Comparison of ENCODE assay signal across 16 cellular contexts in genomic region chr5:127506616-127507015, GRCh38. TPM values are rescaled to one million over a fixed set of nuclear protein-coding genes. Genes with fewer than 3 reads are reported as not detected.
A peak's percentile ranks its signal among the peaks of the same experiment; 100 is the strongest.
DNase-seq lines count a peak whose midpoint lies in the region; ATAC-seq, FAIRE-seq and TF ChIP-seq lines count a peak whose summit lies in the region.
"Had no signal": no experiment of that assay in that cellular context is flagged by ENCODE, and none has a peak within 500 bp of the region (broad histone marks: within the 10 kb centered on the region; RNA-seq: fewer than 3 reads in every experiment).

No MANE protein-coding gene starts in this region.

- ATAC-seq in HepG2 (no peak; the same call in 2 of the 3 replicates), right lobe of liver (no peak)
- peak; percentile 16 for ATAC-seq in stimulated activated effector memory CD8-positive, alpha-beta T cell treated with anti-CD3 and anti-CD28 coated beads, Interleukin-12 subunit alpha, Interleukin-12 subunit beta, amount 100 ng/mL, for 72 hours

- no TSS peak for BruUV-seq in HepG2 (replicated peaks; lab: Mats Ljungman, UMichigan)
- no TSS peak for BruUV-seq in MCF 10A (replicated peaks; lab: Mats Ljungman, UMichigan)

- no peaks in the 10 kb centered on the region for H3K4me1 Mint-ChIP-seq in stimulated activated effector memory CD8-positive, alpha-beta T cell treated with anti-CD3 and anti-CD28 coated beads, Interleukin-12 subunit alpha, Interleukin-12 subunit beta, amount 100 ng/mL, for 72 hours
- no peaks in the 10 kb centered on the region for H3K4me1 Mint-ChIP-seq in MCF 10A (ENCODE audit: insufficient read depth, unreplicated experiment)
- H3K4me1 Mint-ChIP-seq: CD8-positive, alpha-beta memory T cell; IgD-negative memory B cell had no signal

- WGBS in HepG2 (ENCODE audit: low lambda C conversion rate) = 31% methylated on average over 6 of the region's 6 CpGs
- WGBS in right lobe of liver (ENCODE audit: insufficient coverage, low coverage, low lambda C conversion rate, missing lambda C conversion rate) = 94% methylated on average over 6 of the region's 6 CpGs

- CTCF ChIA-PET in HepG2 (lab: Yijun Ruan, JAX; ENCODE audit: low intra/inter-chr PET ratio, low total read pairs) = no interaction called here
- CTCF ChIA-PET in MCF 10A (lab: Yijun Ruan, JAX) = interaction anchor here (0.9 to 2.6 kb wide), 2 partner anchors 10 to 14 kb away, joined by 3 to 27 read pairs; no protein-coding TSS in a partner anchor

- TF ChIP-seq RAD21 in HepG2 (CRISPR knock-in tag; IDR thresholded peaks at IDR 0.05) = no peak

- in situ Hi-C loops in HepG2 (cut with HindIII; ENCODE audit: extremely low pct_ligation_motif_present, low pct_unique_long_range_greater_than_20kb) = no loop called here

- TF ChIP-seq POLR2A in HepG2 (IDR thresholded peaks at IDR 0.05; ENCODE audit: insufficient read depth in 1 of 2, low read depth in 2 of 2, low read length in 2 of 2) (no peak), right lobe of liver (IDR thresholded peaks at IDR 0.05) (no peak)

- H3K27me3 ChIP-seq in HepG2 (ENCODE audit: control insufficient read depth in 1 of 2, insufficient read depth in 2 of 2, low read length in 2 of 2) = no peaks in the 10 kb centered on the region; a peak in 2 of 5 replicates
- H3K27me3 ChIP-seq in right lobe of liver = no peaks in the 10 kb centered on the region
- peaks cover 3% of the 10 kb centered on the region for H3K27me3 ChIP-seq in bronchial epithelial cell (ENCODE audit: control insufficient read depth, insufficient read depth, low read length)
- H3K27me3 ChIP-seq: BLaER1 had no signal

- peaks cover 47% of the 10 kb centered on the region for H3K27me3 Mint-ChIP-seq in MCF 10A (ENCODE audit: insufficient read depth, unreplicated experiment)

- no peaks in the 10 kb centered on the region for H3K36me3 Mint-ChIP-seq in stimulated activated effector memory CD8-positive, alpha-beta T cell treated with anti-CD3 and anti-CD28 coated beads, Interleukin-12 subunit alpha, Interleukin-12 subunit beta, amount 100 ng/mL, for 72 hours
- no peaks in the 10 kb centered on the region for H3K36me3 Mint-ChIP-seq in MCF 10A (ENCODE audit: insufficient read depth, unreplicated experiment)
- H3K36me3 Mint-ChIP-seq: IgD-negative memory B cell had no signal

- no peak overlapping the region for H3K4me3 ChIP-seq in HepG2 (replicated peaks in 1 of 3; ENCODE audit: insufficient read depth in 1 of 3, low read depth in 2 of 3, low read length in 3 of 3)
- no peak overlapping the region for H3K4me3 ChIP-seq in right lobe of liver
- H3K4me3 ChIP-seq in bronchial epithelial cell (ENCODE audit: low read depth, low read length) = no peak overlapping the region
- H3K4me3 ChIP-seq: BLaER1, GM23248, HAP-1 had no signal

- no peaks in the 10 kb centered on the region for H3K9me3 ChIP-seq in HepG2 (ENCODE audit: low read length)
- H3K9me3 ChIP-seq in right lobe of liver = no peaks in the 10 kb centered on the region
- H3K9me3 ChIP-seq: BLaER1, Caco-2, HAP-1 had no signal

- H3K9ac ChIP-seq in HepG2 (ENCODE audit: insufficient read depth, low read depth, low read length) = no peak overlapping the region
- H3K9ac ChIP-seq: BLaER1, GM23248 had no signal

- no peak overlapping the region for H3K4me2 ChIP-seq in HepG2 (ENCODE audit: low read depth, low read length)
- H3K4me2 ChIP-seq: BLaER1 had no signal

- no peak overlapping the region for H2AFZ ChIP-seq in HepG2 (ENCODE audit: low read length)
- H2AFZ ChIP-seq: GM23248 had no signal

- H3K27ac Mint-ChIP-seq in stimulated activated effector memory CD8-positive, alpha-beta T cell treated with anti-CD3 and anti-CD28 coated beads, Interleukin-12 subunit alpha, Interleukin-12 subunit beta, amount 100 ng/mL, for 72 hours = no peak overlapping the region
- no peak overlapping the region for H3K27ac Mint-ChIP-seq in MCF 10A (ENCODE audit: low read depth, unreplicated experiment)
- H3K27ac Mint-ChIP-seq: CD8-positive, alpha-beta memory T cell; IgD-negative memory B cell had no signal

- no peak for TF ChIP-seq CTCF in HepG2 (CRISPR knock-in tag; IDR thresholded peaks at IDR 0.05)
- no peak for TF ChIP-seq CTCF in right lobe of liver (IDR thresholded peaks at IDR 0.05)
- no peak for TF ChIP-seq CTCF in bronchial epithelial cell (IDR thresholded peaks at IDR 0.05; ENCODE audit: insufficient read depth, low read length, severe bottlenecking)
- no peak for TF ChIP-seq CTCF in MCF 10A (IDR thresholded peaks at IDR 0.05; ENCODE audit: unreplicated experiment)

- no peak for FAIRE-seq in HepG2 (lab: Jason Lieb, UNC)
- FAIRE-seq in bronchial epithelial cell (lab: Jason Lieb, UNC) = peak; percentile 66
- FAIRE-seq: GM18507 had no signal

- no peak for TF ChIP-seq EP300 in HepG2 (IDR thresholded peaks at IDR 0.05; ENCODE audit: low read depth in 2 of 2, low read length in 2 of 2)
- no peak for TF ChIP-seq EP300 in HepG2 (CRISPR knock-in tag; IDR thresholded peaks at IDR 0.05; ENCODE audit: borderline replicate concordance)

- H3K79me2 ChIP-seq in HepG2 (ENCODE audit: insufficient read depth, low read length) = no peaks in the 10 kb centered on the region

- H4K20me1 ChIP-seq in HepG2 (ENCODE audit: insufficient read depth, low read length) = no peaks in the 10 kb centered on the region
- H4K20me1 ChIP-seq: BLaER1 had no signal

- intact Hi-C loops in HepG2 (cut with micrococcal nuclease; ENCODE audit: unreplicated experiment) (no loop called here), right lobe of liver (cut with DNase I) (no loop called here), MCF 10A (cut with micrococcal nuclease) (no loop called here)

- no peak overlapping the region for H3K4me3 Mint-ChIP-seq in stimulated activated effector memory CD8-positive, alpha-beta T cell treated with anti-CD3 and anti-CD28 coated beads, Interleukin-12 subunit alpha, Interleukin-12 subunit beta, amount 100 ng/mL, for 72 hours
- H3K4me3 Mint-ChIP-seq in MCF 10A (ENCODE audit: unreplicated experiment) = no peak overlapping the region
- H3K4me3 Mint-ChIP-seq: CD8-positive, alpha-beta memory T cell; IgD-negative memory B cell had no signal

- H3K36me3 ChIP-seq in HepG2 (replicated peaks in 1 of 2; ENCODE audit: control insufficient read depth in 1 of 2, insufficient read depth in 2 of 2, low read length in 2 of 2) (no peaks in the 10 kb centered on the region), right lobe of liver (no peaks in the 10 kb centered on the region), bronchial epithelial cell (ENCODE audit: control insufficient read depth, insufficient read depth, low read length) (no peaks in the 10 kb centered on the region)
- H3K36me3 ChIP-seq: BLaER1, HAP-1 had no signal

- POLR2A ChIA-PET in HepG2 (lab: Yijun Ruan, JAX) = no interaction called here
- POLR2A ChIA-PET in MCF 10A (lab: Yijun Ruan, JAX) = interaction anchor here (0.6 to 3.4 kb wide), 2 partner anchors 11 to 767 kb away, joined by 3 to 16 read pairs; partner anchors contain the start of gene PRRC1

- no peak overlapping the region for H3K27ac ChIP-seq in HepG2 (ENCODE audit: extremely low read length, insufficient read depth, low read length)
- no peak overlapping the region for H3K27ac ChIP-seq in right lobe of liver
- H3K27ac ChIP-seq: BLaER1, GM23248 had no signal

- no peak for DNase-seq in HepG2 (ENCODE audit: low spot score)
- DNase-seq in right lobe of liver = no peak
- DNase-seq in bronchial epithelial cell (ENCODE audit: low read depth) = no peak
- DNase-seq in iPS-NIHi11 (ENCODE audit: low spot score) = peak; percentile 8
- DNase-seq in stimulated activated effector memory CD8-positive, alpha-beta T cell treated with anti-CD3 and anti-CD28 coated beads, Interleukin-12 subunit alpha, Interleukin-12 subunit beta, amount 100 ng/mL, for 72 hours (ENCODE audit: low spot score in 2 of 2) = no peak
- no peak for DNase-seq in DMS53 (lab: John Stamatoyannopoulos, UW)
- DNase-seq in MCF 10A (ENCODE audit: unreplicated experiment) = no peak
- no peak for DNase-seq in mesenteric fat pad (ENCODE audit: low spot score)
- DNase-seq: 8988T; Caco-2; CD8-positive, alpha-beta memory T cell; GM23248 had no signal

- no peaks in the 10 kb centered on the region for H3K9me3 Mint-ChIP-seq in stimulated activated effector memory CD8-positive, alpha-beta T cell treated with anti-CD3 and anti-CD28 coated beads, Interleukin-12 subunit alpha, Interleukin-12 subunit beta, amount 100 ng/mL, for 72 hours
- H3K9me3 Mint-ChIP-seq in MCF 10A (ENCODE audit: unreplicated experiment) = no peaks in the 10 kb centered on the region
- H3K9me3 Mint-ChIP-seq: CD8-positive, alpha-beta memory T cell; IgD-negative memory B cell had no signal

- H3K4me1 ChIP-seq in HepG2 (ENCODE audit: insufficient read depth, low read length) (no peaks in the 10 kb centered on the region), right lobe of liver (no peaks in the 10 kb centered on the region)
- H3K4me1 ChIP-seq: BLaER1, Caco-2, HAP-1 had no signal

TF ChIP-seq in HepG2, 621 proteins besides CTCF, POLR2A, EP300 and RAD21 (continues in another document):
- TF ChIP-seq TCF12 (IDR thresholded peaks at IDR 0.05) (no peak), TCF12 (CRISPR knock-in tag; IDR thresholded peaks at IDR 0.05) (no peak)

RNA-seq across cellular contexts. Expression of gene PRRC1, which starts 10.8 kb away (rescaled TPM):
- total RNA-seq in HepG2 (2016; rRNA removed; fragmentation: Illumina TruSeq; extraction: Trizol) (51.9 and 86.7 TPM in 2 replicates), right lobe of liver (10 to 100 TPM; 18.5 to 36.9 (median 31.4) TPM), bronchial epithelial cell (43.7 and 47.0 TPM in 2 replicates), MCF 10A (2022) (109 and 121 TPM in 2 replicates), mesenteric fat pad (47.5 TPM)
- total RNA-seq in HepG2 (2016; cell fraction: cytosol; rRNA removed; fragmentation: Illumina TruSeq; extraction: Trizol; ENCODE audit: low read depth) = 6.9 and 8.1 TPM in 2 replicates
- 54.9 and 90.6 TPM in 2 replicates for total RNA-seq in HepG2 (2016; cell fraction: insoluble cytoplasmic fraction; rRNA removed; fragmentation: Illumina TruSeq; extraction: Trizol)
- total RNA-seq in HepG2 (2016; cell fraction: membrane; rRNA removed; fragmentation: Illumina TruSeq; extraction: Trizol) = 21.7 and 24.5 TPM in 2 replicates
- total RNA-seq in HepG2 (2016; cell fraction: nucleus; rRNA removed; fragmentation: Illumina TruSeq; extraction: Trizol) = 52.8 and 60.1 TPM in 2 replicates
- 35.6 and 48.5 TPM in 2 replicates for polyA plus RNA-seq in HepG2 (2011; rRNA removed)
- 30.9 and 35.4 TPM in 2 replicates for polyA plus RNA-seq in HepG2 (2011; cell fraction: cytosol; rRNA removed)
- 30.6 and 35.0 TPM in 2 replicates for polyA plus RNA-seq in HepG2 (2011; cell fraction: nucleus; rRNA removed)
- 33.3 and 37.5 TPM in 2 replicates for polyA plus RNA-seq in HepG2 (2012)
- 4.3 and 4.4 TPM in 2 replicates for polyA plus RNA-seq in HepG2 (2016; cell fraction: cytosol; fragmentation: Illumina TruSeq; extraction: Trizol; ENCODE audit: low read depth)
- 82.0 and 92.5 TPM in 2 replicates for polyA plus RNA-seq in HepG2 (2016; cell fraction: insoluble cytoplasmic fraction; fragmentation: Illumina TruSeq; extraction: Trizol; ENCODE audit: low read depth)
- polyA plus RNA-seq in HepG2 (2016; cell fraction: membrane; fragmentation: Illumina TruSeq; extraction: Trizol; ENCODE audit: low read depth) = 10.4 and 12.0 TPM in 2 replicates
- 56.8 and 58.4 TPM in 2 replicates for polyA plus RNA-seq in HepG2 (2016; cell fraction: nucleus; fragmentation: Illumina TruSeq; extraction: Trizol; ENCODE audit: insufficient read depth, low read depth)
- polyA minus RNA-seq in HepG2 (2011; rRNA and poly(A)+ RNA removed; ENCODE audit: low replicate concordance) = 104 and 160 TPM in 2 replicates
- 50.1 and 53.5 TPM in 2 replicates for polyA minus RNA-seq in HepG2 (2011; cell fraction: cytosol; rRNA and poly(A)+ RNA removed)
- 87.8 and 115 TPM in 2 replicates for polyA minus RNA-seq in HepG2 (2011; cell fraction: nucleus; rRNA and poly(A)+ RNA removed)
